23 cellular contexts compared by ENCODE assay signal in genomic region chr11:66150140-66150539, GRCh38.
DNase-seq lines count a peak whose midpoint lies in the region; TF ChIP-seq lines count a peak whose summit lies in the region.
"Had no signal": no experiment of that assay in that cellular context is flagged by ENCODE, and none has a peak within 500 bp of the region (broad histone marks: within the 10 kb centered on the region; RNA-seq: fewer than 3 reads in every experiment).

No MANE protein-coding gene starts in this region.

- peaks cover 19% of the 10 kb centered on the region for H3K79me1 ChIP-seq in mesenchymal stem cell (replicated peaks; ENCODE audit: low read length, poor library complexity, severe bottlenecking)

- 0 out of 2 replicates have a peak, but pooled peaks cover 6% of the 10 kb centered on the region for H3K36me3 ChIP-seq in BLaER1
- H3K36me3 ChIP-seq in KMS-11 (ENCODE audit: insufficient read depth): no peaks in the 10 kb centered on the region; the same call in 1 of the 2 replicates
- H3K36me3 ChIP-seq in mesenchymal stem cell (ENCODE audit: control insufficient read depth in 1 of 2, insufficient read depth in 2 of 2, low read depth in 1 of 2, low read length in 2 of 2): peaks cover 0 to 1% of the 10 kb centered on the region in 2 experiments
- H3K36me3 ChIP-seq in H7 (replicated peaks; ENCODE audit: control insufficient read depth, insufficient read depth, low read length): no peaks in the 10 kb centered on the region
- H3K36me3 ChIP-seq: ovary, sigmoid colon, vagina had no signal

- H3K27ac ChIP-seq in BLaER1: peak overlapping the region; percentile 48; the same call in 1 of the 2 replicates
- H3K27ac ChIP-seq in KMS-11: peak overlapping the region; percentile 3; the same call in 1 of the 2 replicates
- H3K27ac ChIP-seq in mesenchymal stem cell (ENCODE audit: low read length, poor library complexity, severe bottlenecking): no peak overlapping the region
- H3K27ac ChIP-seq: ovary, sigmoid colon, vagina had no signal

- H2BK15ac ChIP-seq in mesenchymal stem cell (ENCODE audit: low read depth, poor library complexity, severe bottlenecking): no peak overlapping the region

- H3K18ac ChIP-seq in mesenchymal stem cell (ENCODE audit: low read depth in 1 of 2, low read length in 2 of 2): no peak overlapping the region

- no peak overlapping the region for H3K4ac ChIP-seq in mesenchymal stem cell (ENCODE audit: low read depth in 1 of 2, low read length in 2 of 2)

- no peaks in the 10 kb centered on the region for H3K9me3 ChIP-seq in BLaER1
- H3K9me3 ChIP-seq in mesenchymal stem cell (ENCODE audit: control insufficient read depth, low read length): peaks cover 7% of the 10 kb centered on the region
- H3K9me3 ChIP-seq: ovary, sigmoid colon, vagina had no signal

- TF ChIP-seq CTCF in KMS-11 (conservative IDR thresholded peaks at IDR 0.05; ENCODE audit: low read depth, low read length) (no peak), cardiac fibroblast (IDR thresholded peaks at IDR 0.05; ENCODE audit: low read depth, low read length) (no peak)

- peaks cover 56% of the 10 kb centered on the region for H3K4me1 ChIP-seq in BLaER1
- H3K4me1 ChIP-seq in KMS-11 (ENCODE audit: low read depth, poor library complexity, severe bottlenecking): peaks cover 55% of the 10 kb centered on the region
- peaks cover 4% of the 10 kb centered on the region for H3K4me1 ChIP-seq in mesenchymal stem cell (ENCODE audit: control insufficient read depth, insufficient read depth, low read depth, low read length)
- H3K4me1 ChIP-seq: vagina had no signal

- H3K14ac ChIP-seq in mesenchymal stem cell (ENCODE audit: low read length in 2 of 2): no peak overlapping the region

- 92% methylated on average over 2 of the region's 2 CpGs for WGBS in mesenchymal stem cell

- H3K4me2 ChIP-seq in BLaER1 (peak overlapping the region; percentile 75), KMS-11 (peak overlapping the region; percentile 58), mesenchymal stem cell (ENCODE audit: low read length, poor library complexity, severe bottlenecking) (no peak overlapping the region)

- no peak overlapping the region for H3K23ac ChIP-seq in mesenchymal stem cell (ENCODE audit: low read length in 2 of 2)

- H2BK12ac ChIP-seq in mesenchymal stem cell (ENCODE audit: low read length in 2 of 2): no peak overlapping the region

- H2AK5ac ChIP-seq in mesenchymal stem cell (ENCODE audit: low read length, severe bottlenecking): no peak overlapping the region

- H3K4me3 ChIP-seq in BLaER1 (no peak overlapping the region), KMS-11 (IDR thresholded peaks at IDR 0.05; ENCODE audit: insufficient read depth, low read depth, low read length) (no peak overlapping the region), cardiac fibroblast (replicated peaks in 1 of 2; ENCODE audit: low read depth in 2 of 2, low read length in 2 of 2) (no peak overlapping the region), mesenchymal stem cell (ENCODE audit: insufficient read depth in 1 of 2, low read depth in 1 of 2, low read length in 2 of 2) (peak overlapping the region in 1 of 2 experiments; percentile 50), H7 (ENCODE audit: insufficient read depth, low read depth, low read length) (no peak overlapping the region)
- H3K4me3 ChIP-seq: ovary, sigmoid colon, vagina had no signal

- H4K91ac ChIP-seq in mesenchymal stem cell (ENCODE audit: low read length): no peak overlapping the region

- H3K27me3 ChIP-seq in BLaER1 (no peaks in the 10 kb centered on the region), KMS-11 (ENCODE audit: insufficient read depth, low read depth) (no peaks in the 10 kb centered on the region), mesenchymal stem cell (ENCODE audit: control insufficient read depth in 1 of 2, insufficient read depth in 1 of 2, low read length in 2 of 2) (no peaks in the 10 kb centered on the region), H7 (ENCODE audit: control insufficient read depth, insufficient read depth, low read length) (no peaks in the 10 kb centered on the region)
- H3K27me3 ChIP-seq: ovary, sigmoid colon, vagina had no signal

- DNase-seq in cardiac fibroblast (ENCODE audit: low read depth in 2 of 2) (peak; percentile 23 to 27), mesenchymal stem cell (peak; percentile 18), H7 (no peak), Ammon's horn (ENCODE audit: low spot score) (no peak), CD1c-positive myeloid dendritic cell (ENCODE audit: extremely low spot score) (no peak)
- DNase-seq: activated CD4-positive, alpha-beta T cell treated with anti-CD3 and anti-CD28 coated beads for 4 hours; activated CD8-positive, alpha-beta memory T cell treated with anti-CD3 and anti-CD28 coated beads, Interleukin-2, amount 10 ng/mL, durations not matched to agents 7 days and 5 days; activated naive CD4-positive, alpha-beta T cell treated with anti-CD3 and anti-CD28 coated beads, Interleukin-2, amount 10 ng/mL, durations not matched to agents 7 days and 5 days; aorta; DMS79; effector memory CD4-positive, alpha-beta T cell; KG1; MV-4-11; naive thymus-derived CD4-positive, alpha-beta T cell; NCI-H187 treated with DMSO at 0.1 percent for 48 hours; NCI-H345; NCI-H774; ovary; sigmoid colon; SW 1271 had no signal

- no peak overlapping the region for H4K8ac ChIP-seq in mesenchymal stem cell (ENCODE audit: low read length)

- no peak overlapping the region for H2BK120ac ChIP-seq in mesenchymal stem cell (ENCODE audit: low read depth, low read length)

- H4K20me1 ChIP-seq in BLaER1 (peaks cover 11% of the 10 kb centered on the region; the same call in 1 of the 2 replicates), KMS-11 (ENCODE audit: insufficient read depth) (no peaks in the 10 kb centered on the region)

- H3K9ac ChIP-seq in BLaER1 (no peak overlapping the region), KMS-11 (no peak overlapping the region; the same call in 1 of the 2 replicates), mesenchymal stem cell (ENCODE audit: low read length) (peak overlapping the region; percentile 75)

- no peaks in the 10 kb centered on the region for H3K79me2 ChIP-seq in KMS-11 (ENCODE audit: insufficient read depth, low read depth)

- no peak overlapping the region for H2BK5ac ChIP-seq in mesenchymal stem cell (ENCODE audit: low read depth, low read length, poor library complexity, severe bottlenecking)

- H2AFZ ChIP-seq in KMS-11 (ENCODE audit: low read depth): no peak overlapping the region
- H2AFZ ChIP-seq in mesenchymal stem cell (ENCODE audit: low read depth, low read length): no peak overlapping the region

Comparison
In these comparisons a context has a peak if more than half of its experiments do, and no peak if none do; other contexts are left out.
1. DNase-seq: peak in cardiac fibroblast (2 of 2) and mesenchymal stem cell (single experiment); none in H7 (single experiment), Ammon's horn (single experiment) and CD1c-positive myeloid dendritic cell (single experiment).